Comparison of ENCODE assay signal across 1 cellular context in the genomic region with DNA sequence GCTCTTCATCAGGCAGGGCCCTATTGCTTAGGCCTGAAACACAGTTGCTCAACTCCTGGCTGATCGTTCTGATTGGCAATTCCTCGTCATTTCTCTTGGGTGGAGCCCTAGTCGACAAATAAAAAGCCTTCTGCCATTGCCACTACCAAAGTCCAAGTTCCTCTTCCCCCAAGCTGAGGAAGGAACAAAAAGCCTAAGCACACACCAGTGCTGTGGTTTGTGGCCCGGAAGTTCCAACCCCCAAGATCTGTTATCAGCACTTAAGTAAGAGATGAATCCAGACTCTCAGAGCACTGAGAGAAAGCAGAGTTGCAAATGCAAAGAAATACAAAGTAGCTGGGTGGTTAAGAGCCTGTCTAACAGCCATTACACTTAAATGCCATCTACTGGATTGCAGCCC.
TF ChIP-seq lines count a peak whose summit lies in the region.

No MANE protein-coding gene starts in this region.

TF ChIP-seq in SK-N-SH, 30 proteins besides CTCF, POLR2A, EP300 and RAD21 (continued from another document):
- TF ChIP-seq, protein P1, sequence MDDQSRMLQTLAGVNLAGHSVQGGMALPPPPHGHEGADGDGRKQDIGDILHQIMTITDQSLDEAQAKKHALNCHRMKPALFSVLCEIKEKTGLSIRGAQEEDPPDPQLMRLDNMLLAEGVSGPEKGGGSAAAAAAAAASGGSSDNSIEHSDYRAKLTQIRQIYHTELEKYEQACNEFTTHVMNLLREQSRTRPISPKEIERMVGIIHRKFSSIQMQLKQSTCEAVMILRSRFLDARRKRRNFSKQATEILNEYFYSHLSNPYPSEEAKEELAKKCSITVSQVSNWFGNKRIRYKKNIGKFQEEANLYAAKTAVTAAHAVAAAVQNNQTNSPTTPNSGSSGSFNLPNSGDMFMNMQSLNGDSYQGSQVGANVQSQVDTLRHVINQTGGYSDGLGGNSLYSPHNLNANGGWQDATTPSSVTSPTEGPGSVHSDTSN (IDR thresholded peaks at IDR 0.05), result no peak
- TF ChIP-seq RFX5 (IDR thresholded peaks at IDR 0.05; ENCODE audit: low read length), result no peak
TF ChIP-seq in SK-N-SH: peak in this region for 0.
